Comparison of ENCODE assay signal across 9 cellular contexts in genomic region chr19:42251572-42251990, GRCh38. TPM values are rescaled to one million over a fixed set of nuclear protein-coding genes. Genes with fewer than 3 reads are reported as not detected.
DNase-seq lines count a peak whose midpoint lies in the region; ATAC-seq and TF ChIP-seq lines count a peak whose summit lies in the region.
"Had no signal": no experiment of that assay in that cellular context is flagged by ENCODE, and none has a peak within 500 bp of the region (broad histone marks: within the 10 kb centered on the region; RNA-seq: fewer than 3 reads in every experiment).

No MANE protein-coding gene starts in this region.

- peaks cover 16% of the 10 kb centered on the region for H3K36me3 ChIP-seq in iPS-15b (ENCODE audit: control insufficient read depth, insufficient read depth, low read length)
- peaks cover 0 to 28% (median 17%) of the 10 kb centered on the region in 6 donors for H3K36me3 ChIP-seq in spleen

- H3K27ac ChIP-seq in spleen: peak overlapping the region in 7 of 8 donors; percentile 97 to 99 (median 98)

- no peak for TF ChIP-seq CTCF in HFF-Myc (IDR thresholded peaks at IDR 0.05; ENCODE audit: low read depth, low read length, missing control alignments)
- TF ChIP-seq CTCF in spleen (IDR thresholded peaks at IDR 0.05 in 8 of 11, conservative IDR thresholded peaks at IDR 0.05 in 3 of 11): no peak

- DNase-seq in HFF-Myc (ENCODE audit: extremely low read depth, low read depth) (no peak), spleen (no peak), HuH-7 (ENCODE audit: low spot score) (no peak), HuH-7.5 (ENCODE audit: low spot score) (no peak)
- DNase-seq in activated naive CD4-positive, alpha-beta T cell treated with anti-CD3 and anti-CD28 coated beads, Interleukin-2, amount 50 U/mL, for 72 hours (ENCODE audit: low spot score in 2 of 2): no peak
- DNase-seq in stimulated activated CD4-positive, alpha-beta T cell treated with anti-CD3 and anti-CD28 coated beads, Interleukin-4, amount 100 ng/mL, for 4 hours: no peak
- DNase-seq: NCI-H1694 treated with DMSO at 0.1 percent for 48 hours had no signal

- no peaks in the 10 kb centered on the region for H3K9me3 Mint-ChIP-seq in activated naive CD4-positive, alpha-beta T cell treated with anti-CD3 and anti-CD28 coated beads, Interleukin-2, amount 50 U/mL, for 72 hours

- H3K9me3 ChIP-seq in iPS-15b (ENCODE audit: control insufficient read depth, insufficient read depth, low read length) (no peaks in the 10 kb centered on the region), spleen (no peaks in the 10 kb centered on the region)

- no peak for TF ChIP-seq POLR2A in spleen (IDR thresholded peaks at IDR 0.05)

- peak overlapping the region; percentile 93 for H3K4me3 ChIP-seq in HFF-Myc (replicated peaks; ENCODE audit: low read depth, low read length)
- H3K4me3 ChIP-seq in iPS-15b (ENCODE audit: low read depth, low read length): peak overlapping the region; percentile 32
- H3K4me3 ChIP-seq in spleen: peak overlapping the region in 2 of 8 donors; percentile 84 to 86

- peaks cover 10% of the 10 kb centered on the region in 2 donors for H3K36me3 Mint-ChIP-seq in activated naive CD4-positive, alpha-beta T cell treated with anti-CD3 and anti-CD28 coated beads, Interleukin-2, amount 50 U/mL, for 72 hours

- ATAC-seq in activated naive CD4-positive, alpha-beta T cell treated with anti-CD3 and anti-CD28 coated beads, Interleukin-2, amount 50 U/mL, for 72 hours: no peak
- no peak for ATAC-seq in HG02642 (IDR thresholded peaks at IDR 0.05; ENCODE audit: poor library complexity, unreplicated experiment)

- H3K9ac ChIP-seq in iPS-15b (ENCODE audit: low read depth, low read length): peak overlapping the region; percentile 32

- peak overlapping the region; percentile 95 to 96 for H3K27ac Mint-ChIP-seq in activated naive CD4-positive, alpha-beta T cell treated with anti-CD3 and anti-CD28 coated beads, Interleukin-2, amount 50 U/mL, for 72 hours

- intact Hi-C loops in spleen (cut with DNase I; ENCODE audit: low total_unique reads): no loop called here

- H3K4me1 ChIP-seq in iPS-15b (ENCODE audit: control insufficient read depth, insufficient read depth, low read length) (peaks cover 8% of the 10 kb centered on the region), spleen (peaks cover 23 to 79% (median 64%) of the 10 kb centered on the region in 6 donors)

- WGBS in spleen, 5 donors: 68 to 86% (median 75%) methylated on average over 2 to 3 of the region's 3 CpGs

- H3K27me3 ChIP-seq in iPS-15b (ENCODE audit: control insufficient read depth, insufficient read depth, low read length) (no peaks in the 10 kb centered on the region), spleen (replicated peaks in 1 of 7) (peaks cover 0 to 11% (median 0%) of the 10 kb centered on the region in 7 donors)

RNA-seq across cellular contexts. Expression of gene ERF, which starts 3.3 kb away (rescaled TPM):
- total RNA-seq in activated naive CD4-positive, alpha-beta T cell treated with anti-CD3 and anti-CD28 coated beads, Interleukin-2, amount 50 U/mL, for 72 hours: 10 to 100 TPM; 48.8 to 67.8 TPM
- 10 to 100 TPM; 36.8 to 73.1 (median 56.4) TPM for total RNA-seq in spleen
- 10 to 100 TPM; 13.5 to 49.7 (median 17.7) TPM for polyA plus RNA-seq in spleen

RNA-seq across cellular contexts. Expression of gene GSK3A, which starts 9.2 kb away (rescaled TPM):
- 10 to 100 TPM; 38.1 to 39.5 TPM for total RNA-seq in activated naive CD4-positive, alpha-beta T cell treated with anti-CD3 and anti-CD28 coated beads, Interleukin-2, amount 50 U/mL, for 72 hours
- total RNA-seq in spleen: 10 to 100 TPM; 20.8 to 33.1 (median 31.1) TPM
- 10 to 100 TPM; 22.7 to 39.3 (median 26.4) TPM for polyA plus RNA-seq in spleen

RNA-seq across cellular contexts. Expression of gene CIC, which starts 17.5 kb away (rescaled TPM):
- total RNA-seq in activated naive CD4-positive, alpha-beta T cell treated with anti-CD3 and anti-CD28 coated beads, Interleukin-2, amount 50 U/mL, for 72 hours: 10 to 100 TPM; 87.7 to 90.6 TPM
- 100 to 1,000 TPM in 1 of 7 donors, 10 to 100 TPM in 6; 63.8 to 100 (median 76.7) TPM for total RNA-seq in spleen
- polyA plus RNA-seq in spleen: 10 to 100 TPM; 12.5 to 43.6 (median 16.8) TPM

RNA-seq across cellular contexts. Expression of gene ZNF526, which starts 31.5 kb away (rescaled TPM):
- 10 to 100 TPM; 13.2 to 14.5 TPM for total RNA-seq in activated naive CD4-positive, alpha-beta T cell treated with anti-CD3 and anti-CD28 coated beads, Interleukin-2, amount 50 U/mL, for 72 hours
- 10 to 100 TPM in 4 of 7 donors, 1 to 10 TPM in 3; 6.5 to 15.0 (median 10.2) TPM for total RNA-seq in spleen
- 1 to 10 TPM; 1.9 to 6.1 (median 2.8) TPM for polyA plus RNA-seq in spleen

RNA-seq across cellular contexts. Expression of gene DEDD2, which starts 34.1 kb away (rescaled TPM):
- 10 to 100 TPM; 28.7 to 39.3 TPM for total RNA-seq in activated naive CD4-positive, alpha-beta T cell treated with anti-CD3 and anti-CD28 coated beads, Interleukin-2, amount 50 U/mL, for 72 hours
- 10 to 100 TPM; 43.3 to 73.9 (median 48.5) TPM for total RNA-seq in spleen
- 10 to 100 TPM; 24.7 to 52.1 (median 29.4) TPM for polyA plus RNA-seq in spleen
